ENCODE assay signal across 9 cellular contexts in the genomic region with DNA sequence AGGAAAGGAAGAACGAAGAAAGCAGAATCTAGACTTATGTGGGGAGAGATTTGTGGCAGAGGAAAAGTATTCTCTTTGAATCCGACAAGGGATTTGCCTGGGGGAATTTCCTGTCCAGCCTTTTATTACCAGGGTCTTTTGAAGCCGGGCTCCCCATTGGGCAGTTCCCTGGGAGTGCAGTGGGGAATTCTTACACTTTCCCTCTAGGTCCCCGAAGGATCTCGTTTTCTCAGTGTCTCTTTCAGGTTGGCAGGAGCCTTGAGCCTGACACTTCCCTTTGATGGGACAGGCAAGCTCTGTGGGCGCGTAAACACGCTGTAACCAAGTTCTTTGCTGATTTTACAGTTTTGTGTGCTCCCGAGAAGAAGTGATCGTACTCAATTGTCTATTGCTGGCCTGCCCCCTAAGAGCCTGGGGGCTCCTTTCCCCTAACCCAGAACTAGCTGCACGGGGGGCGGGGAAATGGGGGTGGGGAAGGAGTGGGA. TPM values are rescaled to one million over a fixed set of nuclear protein-coding genes. Genes with fewer than 3 reads are reported as not detected.
DNase-seq lines count a peak whose midpoint lies in the region; ATAC-seq and TF ChIP-seq lines count a peak whose summit lies in the region.
"Had no signal": no experiment of that assay in that cellular context is flagged by ENCODE, and none has a peak within 500 bp of the region (broad histone marks: within the 10 kb centered on the region; RNA-seq: fewer than 3 reads in every experiment).

No MANE protein-coding gene starts in this region.

- H3K27ac ChIP-seq in SJCRH30 (peak overlapping the region; percentile 88), right cardiac atrium (ENCODE audit: low read length) (no peak overlapping the region)

- no peaks in the 10 kb centered on the region for H3K36me3 ChIP-seq in SJCRH30

- H3K27me3 ChIP-seq in SJCRH30 (no peaks in the 10 kb centered on the region), right cardiac atrium (ENCODE audit: control insufficient read depth, insufficient read depth) (no peaks in the 10 kb centered on the region)

- H3K9me3 ChIP-seq in SJCRH30 (replicated peaks) = no peaks in the 10 kb centered on the region
- H3K9me3 ChIP-seq in right cardiac atrium (ENCODE audit: control insufficient read depth, low read length) = no peaks in the 10 kb centered on the region

- peak; percentile 34 for DNase-seq in GM13977 (ENCODE audit: low spot score)
- DNase-seq in SJCRH30 = peak; percentile 59 to 77
- no peak for DNase-seq in right cardiac atrium
- DNase-seq in skeletal muscle cell (ENCODE audit: low read depth) = no peak
- DNase-seq in NCI-H1105 (lab: John Stamatoyannopoulos, UW) = no peak
- DNase-seq: MV-4-11 had no signal

- peaks cover 3% of the 10 kb centered on the region for H3K4me1 ChIP-seq in SJCRH30
- H3K4me1 ChIP-seq in right cardiac atrium (ENCODE audit: control insufficient read depth, insufficient read depth, low read length) = no peaks in the 10 kb centered on the region

- TF ChIP-seq CTCF in GM13977 (IDR thresholded peaks at IDR 0.05; ENCODE audit: extremely low read depth, insufficient read depth, missing control alignments) = no peak

- H3K4me3 ChIP-seq in SJCRH30 (peak overlapping the region; percentile 75), right cardiac atrium (ENCODE audit: low read length) (peak overlapping the region; percentile 49), skeletal muscle cell (ENCODE audit: low read depth, low read length) (peak overlapping the region; percentile 73)

- no peak for ATAC-seq in right cardiac atrium
- no peak for ATAC-seq in HG03342 (IDR thresholded peaks at IDR 0.05; ENCODE audit: unreplicated experiment)
- ATAC-seq in GM18511 (IDR thresholded peaks at IDR 0.05; ENCODE audit: unreplicated experiment) = no peak
- ATAC-seq in HG03378 (IDR thresholded peaks at IDR 0.05; ENCODE audit: unreplicated experiment) = no peak

- in situ Hi-C loops in GM13977 (cut with MboI; ENCODE audit: low pct_unique_long_range_greater_than_20kb, low sequenced_read_pairs, unreplicated experiment) = no loop called here

- intact Hi-C loops in right cardiac atrium (cut with DNase I) = loop anchor here in 2 of 4 donors (10.0 kb wide), 2 partner anchors 826 to 1116 kb away; no protein-coding TSS in a partner anchor

- WGBS in right cardiac atrium = 7% methylated on average over 12 of the region's 12 CpGs

RNA-seq across cellular contexts. Expression of a gene that starts 0.6 kb away (rescaled TPM):
- total RNA-seq in SJCRH30 (2014; rRNA removed; shearing (Covaris generic)) = 157 TPM in 2 replicates
- total RNA-seq in right cardiac atrium = 100 to 1,000 TPM in 1 of 4 donors, 10 to 100 TPM in 3; 45.0 to 190 (median 94.3) TPM
- 22.1 TPM for polyA plus RNA-seq in right cardiac atrium

Comparison
In these comparisons a context has a peak if more than half of its experiments do, and no peak if none do; other contexts are left out.
1. DNase-seq: peak in GM13977 (single experiment) and SJCRH30 (2 of 2); none in right cardiac atrium (0 of 3), skeletal muscle cell (single experiment) and NCI-H1105 (single experiment).
2. Peak in every context shown above with its lines, with median percentiles within 50 percentile points of each other: H3K4me3 ChIP-seq.